In the genomic region with DNA sequence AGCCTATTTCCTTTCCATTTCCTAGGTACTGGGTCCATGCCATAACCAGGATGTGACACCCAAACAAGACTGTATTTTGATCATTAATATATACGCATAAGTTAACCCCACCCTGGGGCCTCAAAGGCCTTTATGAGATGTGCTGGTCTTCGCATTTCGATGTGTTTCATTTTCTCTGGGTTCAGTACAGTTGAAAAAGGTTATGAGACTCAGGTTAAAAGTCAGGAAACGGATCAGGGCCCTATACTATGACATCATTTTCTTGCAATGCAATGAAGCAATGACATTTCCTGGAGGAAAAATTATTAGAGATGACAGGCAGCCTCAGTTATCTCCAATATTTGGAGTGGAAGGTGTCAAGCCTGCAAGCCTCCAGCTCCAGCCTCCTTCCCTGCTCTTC, we compare ENCODE assay signal across 10 cellular contexts. TPM values are rescaled to one million over a fixed set of nuclear protein-coding genes. Genes with fewer than 3 reads are reported as not detected.
DNase-seq lines count a peak whose midpoint lies in the region; ATAC-seq and TF ChIP-seq lines count a peak whose summit lies in the region.
"Had no signal": no experiment of that assay in that cellular context is flagged by ENCODE, and none has a peak within 500 bp of the region (broad histone marks: within the 10 kb centered on the region; RNA-seq: fewer than 3 reads in every experiment).

No MANE protein-coding gene starts in this region.

- peak overlapping the region; percentile 75 for H3K14ac ChIP-seq in IMR-90 (replicated peaks; ENCODE audit: low read depth, low read length)

- ATAC-seq in IMR-90 (ENCODE audit: low read depth) (no peak), lower lobe of right lung (no peak)
- ATAC-seq: activated CD4-positive, CD25-positive, alpha-beta regulatory T cell treated with anti-CD3 and anti-CD28 coated beads, Interleukin-2, amount 50 U/mL, for 24 hours had no signal

- peak overlapping the region; percentile 87 for H3K4ac ChIP-seq in IMR-90 (ENCODE audit: low read depth, low read length)

- intact Hi-C loops in IMR-90 (cut with micrococcal nuclease) (loop anchor here (1.0 to 5.0 kb wide), 3 partner anchors 37 to 165 kb away; no protein-coding TSS in a partner anchor), lower lobe of right lung (cut with DNase I) (no loop called here), tibial artery (cut with DNase I; ENCODE audit: low total_unique reads) (no loop called here)
- intact Hi-C loops in activated naive CD4-positive, alpha-beta T cell treated with anti-CD3 and anti-CD28 coated beads for 36 hours (cut with micrococcal nuclease): no loop called here

- H3K27me3 Mint-ChIP-seq in activated naive CD4-positive, alpha-beta T cell treated with anti-CD3 and anti-CD28 coated beads for 36 hours (ENCODE audit: low read depth): peaks cover 12% of the 10 kb centered on the region

- peak overlapping the region; percentile 72 to 75 for H4K8ac ChIP-seq in IMR-90 (ENCODE audit: low read depth in 2 of 2, low read length in 2 of 2)

- DNase-seq in IMR-90 (no peak), brain microvascular endothelial cell (no peak), lower lobe of right lung (no peak), tibial artery (no peak), activated gamma-delta T cell treated with Interleukin-2 at 50 U/mL for 16 hours (no peak), SK-N-DZ (ENCODE audit: low spot score) (no peak)
- no peak for DNase-seq in activated naive CD4-positive, alpha-beta T cell treated with anti-CD3 and anti-CD28 coated beads for 36 hours
- DNase-seq: activated gamma-delta T cell had no signal

- peak overlapping the region; percentile 85 for H3K27ac ChIP-seq in IMR-90 (ENCODE audit: insufficient read depth, low read length)
- H3K27ac ChIP-seq in brain microvascular endothelial cell: peak overlapping the region; percentile 93
- peak overlapping the region; percentile 70 for H3K27ac ChIP-seq in lower lobe of right lung
- H3K27ac ChIP-seq in tibial artery: peak overlapping the region; percentile 36 to 49

- dilution Hi-C loops in IMR-90 (cut with HindIII; ENCODE audit: low sequenced_read_pairs, unreplicated experiment): no loop called here

- H2BK20ac ChIP-seq in IMR-90 (ENCODE audit: low read depth, low read length): peak overlapping the region; percentile 94

- peak overlapping the region; percentile 87 for H4K91ac ChIP-seq in IMR-90 (ENCODE audit: insufficient read depth, low read depth, low read length)

- no peak overlapping the region for H3K4me3 Mint-ChIP-seq in activated naive CD4-positive, alpha-beta T cell treated with anti-CD3 and anti-CD28 coated beads for 36 hours

- peak overlapping the region; percentile 65 for H2AK5ac ChIP-seq in IMR-90 (ENCODE audit: low read depth, low read length)

- CTCF ChIA-PET in IMR-90 (lab: Yijun Ruan, JAX): no interaction called here
- CTCF ChIA-PET in activated naive CD4-positive, alpha-beta T cell treated with anti-CD3 and anti-CD28 coated beads for 36 hours (lab: Charles Lee): interaction anchor here (0.5 kb wide), 1 partner anchor 10 kb away, joined by 4 read pairs; no protein-coding TSS in a partner anchor

- TF ChIP-seq CTCF in IMR-90 (conservative IDR thresholded peaks at IDR 0.05; ENCODE audit: low read depth, low read length) (no peak), brain microvascular endothelial cell (IDR thresholded peaks at IDR 0.05; ENCODE audit: low read depth, low read length, missing control alignments) (no peak), lower lobe of right lung (IDR thresholded peaks at IDR 0.05) (no peak), tibial artery (IDR thresholded peaks at IDR 0.05) (no peak)

- peaks cover 4% of the 10 kb centered on the region for H3K4me1 Mint-ChIP-seq in activated naive CD4-positive, alpha-beta T cell treated with anti-CD3 and anti-CD28 coated beads for 36 hours (ENCODE audit: low read depth)

- TF ChIP-seq POLR2A in IMR-90 (IDR thresholded peaks at IDR 0.05; ENCODE audit: low read depth, low read length): no peak

- H3K36me3 ChIP-seq in IMR-90 (ENCODE audit: control insufficient read depth, insufficient read depth, low read length) (no peaks in the 10 kb centered on the region), brain microvascular endothelial cell (replicated peaks) (no peaks in the 10 kb centered on the region), lower lobe of right lung (no peaks in the 10 kb centered on the region), tibial artery (no peaks in the 10 kb centered on the region)

- TF ChIP-seq RAD21 in IMR-90 (IDR thresholded peaks at IDR 0.05; ENCODE audit: low read length): no peak

- no peaks in the 10 kb centered on the region for H3K9me3 Mint-ChIP-seq in activated naive CD4-positive, alpha-beta T cell treated with anti-CD3 and anti-CD28 coated beads for 36 hours

- H3K27me3 ChIP-seq in IMR-90 (ENCODE audit: control insufficient read depth, insufficient read depth, low read length) (no peaks in the 10 kb centered on the region), brain microvascular endothelial cell (replicated peaks) (no peaks in the 10 kb centered on the region), lower lobe of right lung (ENCODE audit: low read depth) (no peaks in the 10 kb centered on the region), tibial artery (no peaks in the 10 kb centered on the region)

- peak overlapping the region; percentile 29; the same call in 1 of the 2 replicates for H3K9ac ChIP-seq in IMR-90 (ENCODE audit: low read depth, low read length)

- H2BK5ac ChIP-seq in IMR-90 (ENCODE audit: low read depth, low read length, poor library complexity, severe bottlenecking): peak overlapping the region; percentile 97

- H3K9me3 ChIP-seq in IMR-90 (ENCODE audit: control insufficient read depth, insufficient read depth, low read length) (no peaks in the 10 kb centered on the region), lower lobe of right lung (no peaks in the 10 kb centered on the region), tibial artery (no peaks in the 10 kb centered on the region)

- in situ Hi-C loops in IMR-90 (cut with MboI; ENCODE audit: low sequenced_read_pairs): no loop called here
- in situ Hi-C loops in brain microvascular endothelial cell (cut with HindIII; ENCODE audit: low pct_ligation_motif_present, low sequenced_read_pairs): no loop called here

- H2AK9ac ChIP-seq in IMR-90 (replicated peaks; ENCODE audit: low read depth, low read length, poor library complexity): no peak overlapping the region

- H2BK120ac ChIP-seq in IMR-90 (ENCODE audit: low read depth, low read length): peak overlapping the region; percentile 94

- peak overlapping the region; percentile 64 for H3K56ac ChIP-seq in IMR-90 (ENCODE audit: extremely low read depth, insufficient read depth, low read length)

- peaks cover 0 to 15% of the 10 kb centered on the region in 2 experiments; a peak in 1 of 4 replicates for H3K79me1 ChIP-seq in IMR-90 (ENCODE audit: low read depth in 1 of 2, low read length in 2 of 2)

- no peaks in the 10 kb centered on the region for H3K36me3 Mint-ChIP-seq in activated naive CD4-positive, alpha-beta T cell treated with anti-CD3 and anti-CD28 coated beads for 36 hours (ENCODE audit: low read depth)

- H4K5ac ChIP-seq in IMR-90 (ENCODE audit: low read depth, low read length): peak overlapping the region; percentile 58

- H3K4me3 ChIP-seq in IMR-90 (ENCODE audit: insufficient read depth, low read depth, low read length) (no peak overlapping the region), brain microvascular endothelial cell (ENCODE audit: low read depth, low read length) (no peak overlapping the region), lower lobe of right lung (no peak overlapping the region), tibial artery (no peak overlapping the region)

- H3K4me1 ChIP-seq in IMR-90 (ENCODE audit: control insufficient read depth, insufficient read depth, low read length): peaks cover 34% of the 10 kb centered on the region
- peaks cover 56% of the 10 kb centered on the region for H3K4me1 ChIP-seq in lower lobe of right lung
- peaks cover 0 to 57% (median 29%) of the 10 kb centered on the region in 4 donors for H3K4me1 ChIP-seq in tibial artery

- H2BK15ac ChIP-seq in IMR-90 (ENCODE audit: low read depth, low read length): peak overlapping the region; percentile 67

- H3K4me2 ChIP-seq in IMR-90 (ENCODE audit: low read depth, low read length): peak overlapping the region; percentile 17; the same call in 1 of the 2 replicates

- POLR2A ChIA-PET in IMR-90 (lab: Charles Lee; ENCODE audit: unreplicated experiment): interaction anchor here (0.8 to 1.3 kb wide), 2 partner anchors 100 to 164 kb away, joined by 3 to 10 read pairs; no protein-coding TSS in a partner anchor

- H2AFZ ChIP-seq in IMR-90 (replicated peaks; ENCODE audit: low read length, poor library complexity): no peak overlapping the region

- peak overlapping the region; percentile 81 for H3K18ac ChIP-seq in IMR-90 (ENCODE audit: low read depth, low read length)

- H3K23ac ChIP-seq in IMR-90 (ENCODE audit: low read depth, low read length): peak overlapping the region; percentile 71

- WGBS in IMR-90 (ENCODE audit: extremely low coverage in 2 of 2, insufficient read length in 1 of 2), 2 experiments: no CpG with 5 or more reads among the region's 4 CpGs

- H4K20me1 ChIP-seq in IMR-90 (ENCODE audit: insufficient read depth, low read length): no peaks in the 10 kb centered on the region

- no TSS peak for BruUV-seq in IMR-90 (replicated peaks; lab: Mats Ljungman, UMichigan)

- H3K27ac Mint-ChIP-seq in activated naive CD4-positive, alpha-beta T cell treated with anti-CD3 and anti-CD28 coated beads for 36 hours: no peak overlapping the region

- H3K9me1 ChIP-seq in IMR-90 (ENCODE audit: insufficient read depth, low read length): peaks cover 19% of the 10 kb centered on the region

TF ChIP-seq in IMR-90, 13 proteins besides CTCF, POLR2A, EP300 and RAD21:
- TF ChIP-seq MAZ (IDR thresholded peaks at IDR 0.05; ENCODE audit: borderline replicate concordance, low read depth, low read length) (no peak), CEBPB (IDR thresholded peaks at IDR 0.05; ENCODE audit: low read depth, low read length) (peak; percentile 72)
TF ChIP-seq in IMR-90: peak in this region for 1.

RNA-seq across cellular contexts. Expression of a gene that starts 31.7 kb away (rescaled TPM):
- total RNA-seq in IMR-90 (2012; rRNA removed): not detected in 2 replicates
- not detected in 2 replicates for polyA plus RNA-seq in IMR-90 (2012; rRNA removed)
- polyA plus RNA-seq in IMR-90 (2012; cell fraction: cytosol; rRNA removed): not detected in 2 replicates
- polyA plus RNA-seq in IMR-90 (2012; cell fraction: nucleus; rRNA removed; ENCODE audit: low replicate concordance): not detected in 2 replicates
- 5.2 TPM for total RNA-seq in lower lobe of right lung
- polyA plus RNA-seq in SK-N-DZ (2014; cell fraction: cytosol; rRNA removed): not detected in 2 replicates
- not detected in 2 replicates for polyA plus RNA-seq in SK-N-DZ (2014; cell fraction: nucleus; rRNA removed)
- total RNA-seq in activated naive CD4-positive, alpha-beta T cell treated with anti-CD3 and anti-CD28 coated beads for 36 hours: not detected
- total RNA-seq: sciatic nerve had no signal

Comparison
In these comparisons a context has a peak if more than half of its experiments do, and no peak if none do; other contexts are left out.
1. H3K27ac ChIP-seq: peak in every context shown above with its lines; median percentile 93 in brain microvascular endothelial cell; 85 in IMR-90; 70 in lower lobe of right lung; 42 in tibial artery.